In genomic region chr1:161201828-161202712, GRCh38 we compare ENCODE assay signal across 1 cellular context.
TF ChIP-seq lines count a peak whose summit lies in the region.

Gene NDUFS2 (plus strand): TSS chr1:161202367. CDS start chr1:161202386, 19 bp downstream.

TF ChIP-seq in WTC11, 78 proteins besides CTCF, POLR2A, EP300 and RAD21 (continued from another document):
- TF ChIP-seq USF2 (CRISPR knock-in tag; IDR thresholded peaks at IDR 0.05), result peak; percentile 59
- no peak for TF ChIP-seq GTF2I (CRISPR knock-in tag; conservative IDR thresholded peaks at IDR 0.05)
- TF ChIP-seq PRRX2 (CRISPR knock-in tag; IDR thresholded peaks at IDR 0.05), result no peak
- TF ChIP-seq MXD4 (CRISPR knock-in tag; IDR thresholded peaks at IDR 0.05; ENCODE audit: borderline replicate concordance), result no peak
- TF ChIP-seq FOXJ3 (CRISPR knock-in tag; IDR thresholded peaks at IDR 0.05; ENCODE audit: borderline replicate concordance), result no peak
- TF ChIP-seq, protein P1, sequence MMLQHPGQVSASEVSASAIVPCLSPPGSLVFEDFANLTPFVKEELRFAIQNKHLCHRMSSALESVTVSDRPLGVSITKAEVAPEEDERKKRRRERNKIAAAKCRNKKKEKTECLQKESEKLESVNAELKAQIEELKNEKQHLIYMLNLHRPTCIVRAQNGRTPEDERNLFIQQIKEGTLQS (CRISPR knock-in tag; conservative IDR thresholded peaks at IDR 0.05), result no peak
- TF ChIP-seq E2F1 (CRISPR knock-in tag; IDR thresholded peaks at IDR 0.05), result no peak
- TF ChIP-seq RELA (CRISPR knock-in tag; IDR thresholded peaks at IDR 0.05; ENCODE audit: borderline replicate concordance), result no peak
- no peak for TF ChIP-seq NR2C2 (CRISPR knock-in tag; IDR thresholded peaks at IDR 0.05)
- TF ChIP-seq HMGXB4 (CRISPR knock-in tag; IDR thresholded peaks at IDR 0.05), result peak; percentile 89
- TF ChIP-seq, protein P2, sequence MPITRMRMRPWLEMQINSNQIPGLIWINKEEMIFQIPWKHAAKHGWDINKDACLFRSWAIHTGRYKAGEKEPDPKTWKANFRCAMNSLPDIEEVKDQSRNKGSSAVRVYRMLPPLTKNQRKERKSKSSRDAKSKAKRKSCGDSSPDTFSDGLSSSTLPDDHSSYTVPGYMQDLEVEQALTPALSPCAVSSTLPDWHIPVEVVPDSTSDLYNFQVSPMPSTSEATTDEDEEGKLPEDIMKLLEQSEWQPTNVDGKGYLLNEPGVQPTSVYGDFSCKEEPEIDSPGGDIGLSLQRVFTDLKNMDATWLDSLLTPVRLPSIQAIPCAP (CRISPR knock-in tag; IDR thresholded peaks at IDR 0.05), result no peak
- 0 out of 2 replicates have a peak, but pooled peaks have one; percentile 52 for TF ChIP-seq SMAD3 (CRISPR knock-in tag; IDR thresholded peaks at IDR 0.05; ENCODE audit: borderline replicate concordance)
- TF ChIP-seq, protein P3, sequence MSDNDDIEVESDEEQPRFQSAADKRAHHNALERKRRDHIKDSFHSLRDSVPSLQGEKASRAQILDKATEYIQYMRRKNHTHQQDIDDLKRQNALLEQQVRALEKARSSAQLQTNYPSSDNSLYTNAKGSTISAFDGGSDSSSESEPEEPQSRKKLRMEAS (CRISPR knock-in tag; IDR thresholded peaks at IDR 0.05), result no peak
- peak; percentile 82 for TF ChIP-seq TEAD1 (CRISPR knock-in tag; IDR thresholded peaks at IDR 0.05)
- no peak for TF ChIP-seq ZNF416 (CRISPR knock-in tag; IDR thresholded peaks at IDR 0.05)
- no peak for TF ChIP-seq NFE2L1 (CRISPR knock-in tag; IDR thresholded peaks at IDR 0.05)
- no peak for TF ChIP-seq JUN (CRISPR knock-in tag; IDR thresholded peaks at IDR 0.05)
- no peak for TF ChIP-seq ZNF317 (CRISPR knock-in tag; IDR thresholded peaks at IDR 0.05; ENCODE audit: borderline replicate concordance, low read depth)
- TF ChIP-seq OVOL2 (CRISPR knock-in tag; IDR thresholded peaks at IDR 0.05; ENCODE audit: borderline replicate concordance), result no peak
TF ChIP-seq in WTC11: peak in this region for 18.
